Comparison of ENCODE assay signal across 11 cellular contexts in the genomic region with DNA sequence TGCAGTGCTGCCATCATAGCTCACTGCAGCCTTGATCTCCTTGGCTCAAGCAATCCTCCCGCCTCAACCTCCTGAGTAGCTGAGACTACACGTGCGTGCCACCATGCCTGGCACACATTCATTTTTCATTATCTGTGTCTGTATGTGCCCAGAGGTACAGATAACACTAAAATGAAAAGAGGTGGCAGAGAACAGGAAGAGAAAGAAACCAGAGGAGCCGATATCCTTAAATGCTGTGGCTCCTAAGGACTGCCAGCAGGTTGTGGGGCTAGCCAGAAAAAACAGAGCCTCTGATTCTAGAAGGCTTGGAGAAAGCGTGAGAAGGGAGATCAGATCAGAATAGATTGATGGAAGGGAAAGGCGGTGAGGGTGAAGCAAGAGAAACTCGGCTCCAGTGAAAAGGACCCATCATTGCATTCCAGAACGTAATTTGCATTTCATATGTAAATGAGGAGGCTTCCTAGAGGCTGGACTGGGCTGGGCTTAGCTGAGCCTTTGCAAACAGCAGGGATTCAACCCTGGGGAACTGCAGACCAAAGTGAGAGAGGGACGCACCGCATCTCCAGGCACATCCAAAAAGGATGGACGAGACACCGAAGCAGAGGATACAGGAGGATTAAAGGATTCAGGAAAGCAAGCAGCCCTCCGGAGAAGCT.
DNase-seq lines count a peak whose midpoint lies in the region; ATAC-seq and TF ChIP-seq lines count a peak whose summit lies in the region.
"Had no signal": no experiment of that assay in that cellular context is flagged by ENCODE, and none has a peak within 500 bp of the region (broad histone marks: within the 10 kb centered on the region; RNA-seq: fewer than 3 reads in every experiment).

No MANE protein-coding gene starts in this region.

- H3K27me3 Mint-ChIP-seq in activated naive CD8-positive, alpha-beta T cell treated with anti-CD3 and anti-CD28 coated beads, Interleukin-2, amount 10 ng/mL, durations not matched to agents 7 days and 5 days = no peaks in the 10 kb centered on the region
- H3K27me3 Mint-ChIP-seq in activated naive CD8-positive, alpha-beta T cell treated with anti-CD3 and anti-CD28 coated beads for 36 hours = no peaks in the 10 kb centered on the region
- no peaks in the 10 kb centered on the region for H3K27me3 Mint-ChIP-seq in dendritic cell treated with granulocyte-macrophage colony-stimulating factor and Interleukin-4, amounts not matched to agents 40 ng/mL and 50 ng/mL, for 4 days

- no peak for TF ChIP-seq CTCF in thoracic aorta (IDR thresholded peaks at IDR 0.05)

- no peak for DNase-seq in activated naive CD8-positive, alpha-beta T cell treated with anti-CD3 and anti-CD28 coated beads, Interleukin-2, amount 10 ng/mL, durations not matched to agents 7 days and 5 days
- DNase-seq in activated naive CD8-positive, alpha-beta T cell treated with anti-CD3 and anti-CD28 coated beads for 36 hours = no peak
- no peak for DNase-seq in thoracic aorta (ENCODE audit: low spot score)
- DNase-seq in DMS53 (lab: John Stamatoyannopoulos, UW) = no peak
- DNase-seq in cortex of kidney (lab: John Stamatoyannopoulos, UW) = no peak
- no peak for DNase-seq in HT-29 (ENCODE audit: low spot score)
- DNase-seq: central memory CD4-positive, alpha-beta T cell had no signal

- H3K36me3 ChIP-seq in iPS-18a (ENCODE audit: control insufficient read depth, low read depth, low read length) (no peaks in the 10 kb centered on the region), thoracic aorta (no peaks in the 10 kb centered on the region)

- peaks cover 42% of the 10 kb centered on the region for H3K4me1 Mint-ChIP-seq in activated naive CD8-positive, alpha-beta T cell treated with anti-CD3 and anti-CD28 coated beads, Interleukin-2, amount 10 ng/mL, durations not matched to agents 7 days and 5 days
- peaks cover 6% of the 10 kb centered on the region for H3K4me1 Mint-ChIP-seq in activated naive CD8-positive, alpha-beta T cell treated with anti-CD3 and anti-CD28 coated beads for 36 hours
- H3K4me1 Mint-ChIP-seq in dendritic cell treated with granulocyte-macrophage colony-stimulating factor and Interleukin-4, amounts not matched to agents 40 ng/mL and 50 ng/mL, for 4 days (ENCODE audit: low read depth) = peaks cover 49% of the 10 kb centered on the region

- no peak overlapping the region for H3K4me3 Mint-ChIP-seq in activated naive CD8-positive, alpha-beta T cell treated with anti-CD3 and anti-CD28 coated beads, Interleukin-2, amount 10 ng/mL, durations not matched to agents 7 days and 5 days
- H3K4me3 Mint-ChIP-seq in activated naive CD8-positive, alpha-beta T cell treated with anti-CD3 and anti-CD28 coated beads for 36 hours = no peak overlapping the region
- H3K4me3 Mint-ChIP-seq in dendritic cell treated with granulocyte-macrophage colony-stimulating factor and Interleukin-4, amounts not matched to agents 40 ng/mL and 50 ng/mL, for 4 days = no peak overlapping the region
- H3K4me3 Mint-ChIP-seq: activated T-helper 1 cell treated with anti-CD3 and anti-CD28 coated beads, Interleukin-12 subunit alpha, Interleukin-12 subunit beta, Interleukin-2, Interleukin-4 antibody, amounts not matched to agents 30 ng/mL and 10 ng/mL and 1 ng/mL, durations not matched to agents 14 hours and 24 hours and 36 hours had no signal

- intact Hi-C loops in dendritic cell treated with granulocyte-macrophage colony-stimulating factor and Interleukin-4, amounts not matched to agents 40 ng/mL and 50 ng/mL, for 4 days (cut with micrococcal nuclease) = no loop called here

- H3K27ac ChIP-seq in iPS-18a (ENCODE audit: low read length) (peak overlapping the region; percentile 84), thoracic aorta (peak overlapping the region in 1 of 2 donors; percentile 28)

- H3K36me3 Mint-ChIP-seq in activated naive CD8-positive, alpha-beta T cell treated with anti-CD3 and anti-CD28 coated beads, Interleukin-2, amount 10 ng/mL, durations not matched to agents 7 days and 5 days = peaks cover 6% of the 10 kb centered on the region
- peaks cover 2% of the 10 kb centered on the region for H3K36me3 Mint-ChIP-seq in activated naive CD8-positive, alpha-beta T cell treated with anti-CD3 and anti-CD28 coated beads for 36 hours
- peaks cover 7% of the 10 kb centered on the region for H3K36me3 Mint-ChIP-seq in dendritic cell treated with granulocyte-macrophage colony-stimulating factor and Interleukin-4, amounts not matched to agents 40 ng/mL and 50 ng/mL, for 4 days (ENCODE audit: low read depth)

- H3K27ac Mint-ChIP-seq in activated naive CD8-positive, alpha-beta T cell treated with anti-CD3 and anti-CD28 coated beads, Interleukin-2, amount 10 ng/mL, durations not matched to agents 7 days and 5 days = peak overlapping the region; percentile 29
- no peak overlapping the region for H3K27ac Mint-ChIP-seq in activated naive CD8-positive, alpha-beta T cell treated with anti-CD3 and anti-CD28 coated beads for 36 hours
- peak overlapping the region; percentile 26 for H3K27ac Mint-ChIP-seq in dendritic cell treated with granulocyte-macrophage colony-stimulating factor and Interleukin-4, amounts not matched to agents 40 ng/mL and 50 ng/mL, for 4 days
- H3K27ac Mint-ChIP-seq: activated T-helper 1 cell treated with anti-CD3 and anti-CD28 coated beads, Interleukin-12 subunit alpha, Interleukin-12 subunit beta, Interleukin-2, Interleukin-4 antibody, amounts not matched to agents 30 ng/mL and 10 ng/mL and 1 ng/mL, durations not matched to agents 14 hours and 24 hours and 36 hours had no signal

- H3K9me3 ChIP-seq in iPS-18a (ENCODE audit: control insufficient read depth, low read depth, low read length) = no peaks in the 10 kb centered on the region
- no peaks in the 10 kb centered on the region for H3K9me3 ChIP-seq in thoracic aorta

- H3K9ac ChIP-seq in iPS-18a (ENCODE audit: low read length) = peak overlapping the region; percentile 53

- H3K9me3 Mint-ChIP-seq in activated naive CD8-positive, alpha-beta T cell treated with anti-CD3 and anti-CD28 coated beads, Interleukin-2, amount 10 ng/mL, durations not matched to agents 7 days and 5 days = no peaks in the 10 kb centered on the region
- H3K9me3 Mint-ChIP-seq in activated naive CD8-positive, alpha-beta T cell treated with anti-CD3 and anti-CD28 coated beads for 36 hours = no peaks in the 10 kb centered on the region
- no peaks in the 10 kb centered on the region for H3K9me3 Mint-ChIP-seq in dendritic cell treated with granulocyte-macrophage colony-stimulating factor and Interleukin-4, amounts not matched to agents 40 ng/mL and 50 ng/mL, for 4 days
- H3K9me3 Mint-ChIP-seq: activated T-helper 1 cell treated with anti-CD3 and anti-CD28 coated beads, Interleukin-12 subunit alpha, Interleukin-12 subunit beta, Interleukin-2, Interleukin-4 antibody, amounts not matched to agents 30 ng/mL and 10 ng/mL and 1 ng/mL, durations not matched to agents 14 hours and 24 hours and 36 hours had no signal

- ATAC-seq in activated naive CD8-positive, alpha-beta T cell treated with anti-CD3 and anti-CD28 coated beads, Interleukin-2, amount 10 ng/mL, durations not matched to agents 7 days and 5 days (ENCODE audit: low read depth) = no peak
- ATAC-seq in thoracic aorta (ENCODE audit: insufficient number of reproducible peaks, low FRiP score, low read depth) = no peak
- ATAC-seq: activated CD4-positive, CD25-positive, alpha-beta regulatory T cell treated with anti-CD3 and anti-CD28 coated beads, Interleukin-2, amount 50 U/mL, for 24 hours had no signal

- POLR2A ChIA-PET in activated naive CD8-positive, alpha-beta T cell treated with anti-CD3 and anti-CD28 coated beads, Interleukin-2, amount 10 ng/mL, durations not matched to agents 7 days and 5 days (lab: Charles Lee) = no interaction called here

- H3K4me3 ChIP-seq in iPS-18a (ENCODE audit: low read length) = peak overlapping the region; percentile 65
- peak overlapping the region; percentile 58 for H3K4me3 ChIP-seq in thoracic aorta

- H3K4me1 ChIP-seq in iPS-18a (ENCODE audit: control insufficient read depth, low read depth, low read length) = peaks cover 61% of the 10 kb centered on the region
- H3K4me1 ChIP-seq in thoracic aorta (ENCODE audit: control insufficient read depth in 1 of 2, low read depth in 2 of 2) = peaks cover 9 to 29% of the 10 kb centered on the region in 2 donors

- H3K27me3 ChIP-seq in iPS-18a (ENCODE audit: control insufficient read depth, insufficient read depth, low read length) (no peaks in the 10 kb centered on the region), thoracic aorta (replicated peaks; ENCODE audit: insufficient read depth) (no peaks in the 10 kb centered on the region)
